Comparison of ENCODE assay signal across 13 cellular contexts in genomic region chr12:109878247-109878625, GRCh38. TPM values are rescaled to one million over a fixed set of nuclear protein-coding genes. Genes with fewer than 3 reads are reported as not detected.
DNase-seq lines count a peak whose midpoint lies in the region; ATAC-seq, FAIRE-seq and TF ChIP-seq lines count a peak whose summit lies in the region.
"Had no signal": no experiment of that assay in that cellular context is flagged by ENCODE, and none has a peak within 500 bp of the region (broad histone marks: within the 10 kb centered on the region; RNA-seq: fewer than 3 reads in every experiment).

No MANE protein-coding gene starts in this region.

- intact Hi-C loops in activated CD4-positive, alpha-beta T cell treated with anti-CD3 and anti-CD28 coated beads for 36 hours (cut with DNase I, micrococcal nuclease): no loop called here

- 71% methylated on average over 3 of the region's 3 CpGs for WGBS in hepatocyte (ENCODE audit: low lambda C conversion rate, missing lambda C conversion rate)
- 84% methylated on average over 3 of the region's 3 CpGs for WGBS in smooth muscle cell (ENCODE audit: low lambda C conversion rate)

- H3K4me1 ChIP-seq in hepatocyte (ENCODE audit: insufficient read depth) (peaks cover 21% of the 10 kb centered on the region), smooth muscle cell (ENCODE audit: low read depth) (peaks cover 17% of the 10 kb centered on the region)

- no peak overlapping the region for H3K9ac ChIP-seq in smooth muscle cell (ENCODE audit: low read depth)

- peaks cover 41% of the 10 kb centered on the region for H3K4me1 Mint-ChIP-seq in activated CD4-positive, alpha-beta T cell treated with anti-CD3 and anti-CD28 coated beads for 36 hours
- peaks cover 27% of the 10 kb centered on the region for H3K4me1 Mint-ChIP-seq in activated T-helper 17 cell treated with anti-CD3 and anti-CD28 coated beads, Interleukin-2, amount 50 U/mL, for 72 hours

- no peak overlapping the region for H3K4me3 ChIP-seq in hepatocyte
- no peak overlapping the region for H3K4me3 ChIP-seq in smooth muscle cell

- no peaks in the 10 kb centered on the region for H3F3A ChIP-seq in smooth muscle cell (ENCODE audit: low read depth)

- peak overlapping the region; percentile 86 for H3K4me3 Mint-ChIP-seq in activated CD4-positive, alpha-beta T cell treated with anti-CD3 and anti-CD28 coated beads for 36 hours
- peak overlapping the region; percentile 94 for H3K4me3 Mint-ChIP-seq in activated T-helper 17 cell treated with anti-CD3 and anti-CD28 coated beads, Interleukin-2, amount 50 U/mL, for 72 hours

- H4K20me1 ChIP-seq in hepatocyte (ENCODE audit: insufficient read depth, poor library complexity, severe bottlenecking): no peaks in the 10 kb centered on the region
- peaks cover 59% of the 10 kb centered on the region for H4K20me1 ChIP-seq in smooth muscle cell (ENCODE audit: low read depth)

- POLR2A ChIA-PET in activated CD4-positive, alpha-beta T cell treated with anti-CD3 and anti-CD28 coated beads for 36 hours (lab: Charles Lee): no interaction called here

- H3K36me3 Mint-ChIP-seq in activated CD4-positive, alpha-beta T cell treated with anti-CD3 and anti-CD28 coated beads for 36 hours (ENCODE audit: low read depth): peaks cover 3% of the 10 kb centered on the region
- no peaks in the 10 kb centered on the region for H3K36me3 Mint-ChIP-seq in activated T-helper 17 cell treated with anti-CD3 and anti-CD28 coated beads, Interleukin-2, amount 50 U/mL, for 72 hours (ENCODE audit: low read depth)

- H3K9me3 Mint-ChIP-seq in activated CD4-positive, alpha-beta T cell treated with anti-CD3 and anti-CD28 coated beads for 36 hours (ENCODE audit: low read depth): no peaks in the 10 kb centered on the region
- no peaks in the 10 kb centered on the region for H3K9me3 Mint-ChIP-seq in activated T-helper 17 cell treated with anti-CD3 and anti-CD28 coated beads, Interleukin-2, amount 50 U/mL, for 72 hours

- TF ChIP-seq CTCF in hepatocyte (IDR thresholded peaks at IDR 0.05; ENCODE audit: poor library complexity) (no peak), smooth muscle cell (IDR thresholded peaks at IDR 0.05; ENCODE audit: borderline replicate concordance, insufficient read depth, poor library complexity, severe bottlenecking) (no peak)

- H3K4me2 ChIP-seq in hepatocyte (peak overlapping the region; percentile 41), smooth muscle cell (peak overlapping the region; percentile 86)

- FAIRE-seq in GM19239 (lab: Jason Lieb, UNC): no peak
- FAIRE-seq: A204.1, GM12892 had no signal

- DNase-seq in activated CD4-positive, alpha-beta T cell treated with anti-CD3 and anti-CD28 coated beads for 36 hours: no peak
- no peak for DNase-seq in activated CD4-positive, alpha-beta T cell treated with anti-CD3 and anti-CD28 coated beads for 4 hours
- no peak for DNase-seq in hepatocyte (ENCODE audit: low spot score)
- DNase-seq in smooth muscle cell (lab: John Stamatoyannopoulos, UW; ENCODE audit: unreplicated experiment): no peak
- DNase-seq in GM19239 (ENCODE audit: insufficient read length, low spot score): no peak
- no peak for DNase-seq in foreskin melanocyte
- no peak for DNase-seq in OCI-M1 (lab: John Stamatoyannopoulos, UW)
- DNase-seq: kidney glomerular epithelial cell, MM.1S, RPMI8226 had no signal

- no peak overlapping the region for H3K27ac Mint-ChIP-seq in activated CD4-positive, alpha-beta T cell treated with anti-CD3 and anti-CD28 coated beads for 36 hours
- no peak overlapping the region for H3K27ac Mint-ChIP-seq in activated T-helper 17 cell treated with anti-CD3 and anti-CD28 coated beads, Interleukin-2, amount 50 U/mL, for 72 hours

- H3K27me3 ChIP-seq in hepatocyte: no peaks in the 10 kb centered on the region
- H3K27me3 ChIP-seq in smooth muscle cell (ENCODE audit: low read depth): no peaks in the 10 kb centered on the region

- ATAC-seq in activated CD4-positive, alpha-beta T cell treated with anti-CD3 and anti-CD28 coated beads for 36 hours: no peak
- no peak for ATAC-seq in activated T-helper 17 cell treated with anti-CD3 and anti-CD28 coated beads, Interleukin-2, amount 50 U/mL, for 72 hours (replicated peaks)

- no peaks in the 10 kb centered on the region for H3K9me2 ChIP-seq in hepatocyte (replicated peaks; ENCODE audit: insufficient read depth)

- H3K36me3 ChIP-seq in hepatocyte (replicated peaks; ENCODE audit: insufficient read depth, low read depth): no peaks in the 10 kb centered on the region
- H3K36me3 ChIP-seq in smooth muscle cell (ENCODE audit: low read depth): no peaks in the 10 kb centered on the region

- H3K27ac ChIP-seq in hepatocyte (no peak overlapping the region), smooth muscle cell (ENCODE audit: low read depth) (no peak overlapping the region)

- H3K79me2 ChIP-seq in hepatocyte: peaks cover 50% of the 10 kb centered on the region
- peaks cover 33% of the 10 kb centered on the region for H3K79me2 ChIP-seq in smooth muscle cell (ENCODE audit: low read depth)

- H2AFZ ChIP-seq in hepatocyte (no peak overlapping the region), smooth muscle cell (ENCODE audit: low read depth) (no peak overlapping the region)

- CTCF ChIA-PET in activated CD4-positive, alpha-beta T cell treated with anti-CD3 and anti-CD28 coated beads for 36 hours (lab: Charles Lee): interaction anchor here (0.6 to 2.2 kb wide), 4 partner anchors 25 to 70 kb away, joined by 4 to 11 read pairs (median 8); no protein-coding TSS in a partner anchor

- no peaks in the 10 kb centered on the region for H3K27me3 Mint-ChIP-seq in activated CD4-positive, alpha-beta T cell treated with anti-CD3 and anti-CD28 coated beads for 36 hours
- H3K27me3 Mint-ChIP-seq in activated T-helper 17 cell treated with anti-CD3 and anti-CD28 coated beads, Interleukin-2, amount 50 U/mL, for 72 hours: no peaks in the 10 kb centered on the region

- H3K9me3 ChIP-seq in hepatocyte (ENCODE audit: low read depth) (no peaks in the 10 kb centered on the region), smooth muscle cell (replicated peaks; ENCODE audit: low read depth) (no peaks in the 10 kb centered on the region)

RNA-seq across cellular contexts. Expression of gene GLTP, which starts 2.1 kb away (rescaled TPM):
- total RNA-seq in activated CD4-positive, alpha-beta T cell treated with anti-CD3 and anti-CD28 coated beads for 36 hours: 10 to 100 TPM; 24.2 to 26.9 TPM
- total RNA-seq in activated T-helper 17 cell treated with anti-CD3 and anti-CD28 coated beads, Interleukin-2, amount 50 U/mL, for 72 hours: 10 to 100 TPM; 25.7 to 26.4 TPM
- total RNA-seq in hepatocyte (24.9 and 28.4 TPM in 2 replicates), smooth muscle cell (46.9 and 63.5 TPM in 2 replicates)
- polyA plus RNA-seq in hepatocyte (25.3 and 33.4 TPM in 2 replicates), smooth muscle cell (38.1 and 43.4 TPM in 2 replicates)

RNA-seq across cellular contexts. Expression of gene TCHP, which starts 21.8 kb away (rescaled TPM):
- 10 to 100 TPM; 15.1 to 16.1 TPM for total RNA-seq in activated CD4-positive, alpha-beta T cell treated with anti-CD3 and anti-CD28 coated beads for 36 hours
- 10 to 100 TPM in 1 of 2 donors, 1 to 10 TPM in 1; 9.8 to 20.2 TPM for total RNA-seq in activated T-helper 17 cell treated with anti-CD3 and anti-CD28 coated beads, Interleukin-2, amount 50 U/mL, for 72 hours
- total RNA-seq in hepatocyte (7.7 and 8.0 TPM in 2 replicates), smooth muscle cell (4.2 and 6.6 TPM in 2 replicates)
- polyA plus RNA-seq in hepatocyte (5.5 and 7.9 TPM in 2 replicates), smooth muscle cell (7.7 and 7.8 TPM in 2 replicates)

RNA-seq across cellular contexts. Expression of gene TRPV4, which starts 45.0 kb away (rescaled TPM):
- total RNA-seq in activated CD4-positive, alpha-beta T cell treated with anti-CD3 and anti-CD28 coated beads for 36 hours: not detected
- not detected for total RNA-seq in activated T-helper 17 cell treated with anti-CD3 and anti-CD28 coated beads, Interleukin-2, amount 50 U/mL, for 72 hours
- 0.88 and 2.3 TPM in 2 replicates for total RNA-seq in hepatocyte
- 2.7 and 4.7 TPM in 2 replicates for polyA plus RNA-seq in hepatocyte
- 0.63 and 1.9 TPM in 2 replicates for total RNA-seq in smooth muscle cell
- polyA plus RNA-seq in smooth muscle cell: 1.5 TPM in 2 replicates
